In the genomic region with DNA sequence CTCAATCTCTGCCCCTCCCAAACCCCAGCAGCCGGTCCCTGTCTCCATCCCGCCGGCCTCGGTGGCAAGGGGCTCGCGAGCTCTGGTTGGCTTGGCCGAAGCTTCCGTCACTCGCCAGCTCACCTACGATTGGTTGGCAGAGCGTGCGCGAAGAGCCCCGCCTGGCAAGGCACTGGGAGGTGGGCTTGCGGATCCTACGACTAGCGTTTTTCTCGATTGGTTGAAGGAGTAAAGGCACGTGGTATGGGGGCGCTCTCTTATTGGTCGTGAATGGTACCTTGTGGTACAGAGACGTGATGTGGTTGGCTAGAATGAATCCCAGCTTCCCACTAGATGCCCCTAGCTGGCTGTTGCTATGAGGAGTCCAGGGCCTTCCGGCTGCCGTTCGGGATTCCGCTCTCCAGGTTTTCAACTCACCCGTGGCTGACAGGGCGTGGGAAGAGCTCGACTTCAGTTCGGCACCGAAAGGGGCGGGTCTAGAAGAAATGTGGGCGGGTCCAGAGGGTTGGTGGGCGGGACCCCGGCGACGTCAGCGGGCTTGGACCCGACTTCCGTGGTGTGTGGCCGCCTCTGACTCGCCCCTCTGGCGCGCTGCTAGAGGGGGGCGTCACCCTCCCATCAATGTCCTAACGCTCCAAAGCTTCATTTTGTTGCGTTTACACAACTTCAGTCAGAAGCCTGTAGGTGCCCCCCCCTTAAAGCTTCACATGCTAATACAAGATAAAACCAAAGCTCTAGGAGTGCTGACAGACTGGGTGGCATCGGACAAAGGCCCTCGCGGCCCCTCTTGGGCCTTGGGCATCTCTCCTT, we compare ENCODE assay signal across 1 cellular context.
TF ChIP-seq lines count a peak whose summit lies in the region.

No MANE protein-coding gene starts in this region.

TF ChIP-seq in HepG2, 621 proteins besides CTCF, POLR2A, EP300 and RAD21 (continued from another document and continues in another):
- TF ChIP-seq NR0B2 (CRISPR knock-in tag; IDR thresholded peaks at IDR 0.05) (no peak), PCBP1 (IDR thresholded peaks at IDR 0.05; ENCODE audit: borderline replicate concordance, low read depth, low read length) (0 out of 2 replicates have a peak, but pooled peaks have one; percentile 37), NCOR1 (IDR thresholded peaks at IDR 0.05; ENCODE audit: borderline replicate concordance, low read length) (peak; percentile 27; the same call in 1 of the 2 replicates), BCL6 (CRISPR knock-in tag; IDR thresholded peaks at IDR 0.05) (0 out of 2 replicates have a peak, but pooled peaks have one; percentile 6), SSRP1 (CRISPR knock-in tag; IDR thresholded peaks at IDR 0.05) (no peak), TARDBP (CRISPR knock-in tag; IDR thresholded peaks at IDR 0.05) (no peak), GFI1 (CRISPR knock-in tag; IDR thresholded peaks at IDR 0.05; ENCODE audit: borderline replicate concordance) (0 out of 2 replicates have a peak, but pooled peaks have one; percentile 8), CENPBD1 (CRISPR knock-in tag; IDR thresholded peaks at IDR 0.05; ENCODE audit: borderline replicate concordance, low read depth) (no peak), ZNF574 (CRISPR knock-in tag; IDR thresholded peaks at IDR 0.05) (peak; percentile 70; the same call in 1 of the 2 replicates), IRF9 (CRISPR knock-in tag; IDR thresholded peaks at IDR 0.05; ENCODE audit: borderline replicate concordance) (peak; percentile 42), HMGA1 (CRISPR knock-in tag; conservative IDR thresholded peaks at IDR 0.05) (no peak), PBX2 (CRISPR knock-in tag; IDR thresholded peaks at IDR 0.05) (0 out of 2 replicates have a peak, but pooled peaks have one; percentile 24), ZNF205 (CRISPR knock-in tag; IDR thresholded peaks at IDR 0.05) (no peak), NONO (IDR thresholded peaks at IDR 0.05) (no peak), NONO (CRISPR knock-in tag; conservative IDR thresholded peaks at IDR 0.05) (peak; percentile 91), ZNF746 (CRISPR knock-in tag; IDR thresholded peaks at IDR 0.05) (peak; percentile 30; the same call in 1 of the 2 replicates), SATB2 (CRISPR knock-in tag; IDR thresholded peaks at IDR 0.05) (no peak), ZNF510 (CRISPR knock-in tag; IDR thresholded peaks at IDR 0.05; ENCODE audit: low read depth) (no peak), YEATS2 (CRISPR knock-in tag; IDR thresholded peaks at IDR 0.05; ENCODE audit: borderline replicate concordance) (peak; percentile 66; the same call in 1 of the 2 replicates), EHMT2 (IDR thresholded peaks at IDR 0.05; ENCODE audit: borderline replicate concordance, low read depth, low read length) (peak; percentile 70; the same call in 1 of the 2 replicates)
- TF ChIP-seq, protein P1, sequence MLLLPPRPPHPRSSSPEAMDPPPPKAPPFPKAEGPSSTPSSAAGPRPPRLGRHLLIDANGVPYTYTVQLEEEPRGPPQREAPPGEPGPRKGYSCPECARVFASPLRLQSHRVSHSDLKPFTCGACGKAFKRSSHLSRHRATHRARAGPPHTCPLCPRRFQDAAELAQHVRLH (CRISPR knock-in tag; IDR thresholded peaks at IDR 0.05; ENCODE audit: borderline replicate concordance, low read depth): no peak
- TF ChIP-seq, protein P2, sequence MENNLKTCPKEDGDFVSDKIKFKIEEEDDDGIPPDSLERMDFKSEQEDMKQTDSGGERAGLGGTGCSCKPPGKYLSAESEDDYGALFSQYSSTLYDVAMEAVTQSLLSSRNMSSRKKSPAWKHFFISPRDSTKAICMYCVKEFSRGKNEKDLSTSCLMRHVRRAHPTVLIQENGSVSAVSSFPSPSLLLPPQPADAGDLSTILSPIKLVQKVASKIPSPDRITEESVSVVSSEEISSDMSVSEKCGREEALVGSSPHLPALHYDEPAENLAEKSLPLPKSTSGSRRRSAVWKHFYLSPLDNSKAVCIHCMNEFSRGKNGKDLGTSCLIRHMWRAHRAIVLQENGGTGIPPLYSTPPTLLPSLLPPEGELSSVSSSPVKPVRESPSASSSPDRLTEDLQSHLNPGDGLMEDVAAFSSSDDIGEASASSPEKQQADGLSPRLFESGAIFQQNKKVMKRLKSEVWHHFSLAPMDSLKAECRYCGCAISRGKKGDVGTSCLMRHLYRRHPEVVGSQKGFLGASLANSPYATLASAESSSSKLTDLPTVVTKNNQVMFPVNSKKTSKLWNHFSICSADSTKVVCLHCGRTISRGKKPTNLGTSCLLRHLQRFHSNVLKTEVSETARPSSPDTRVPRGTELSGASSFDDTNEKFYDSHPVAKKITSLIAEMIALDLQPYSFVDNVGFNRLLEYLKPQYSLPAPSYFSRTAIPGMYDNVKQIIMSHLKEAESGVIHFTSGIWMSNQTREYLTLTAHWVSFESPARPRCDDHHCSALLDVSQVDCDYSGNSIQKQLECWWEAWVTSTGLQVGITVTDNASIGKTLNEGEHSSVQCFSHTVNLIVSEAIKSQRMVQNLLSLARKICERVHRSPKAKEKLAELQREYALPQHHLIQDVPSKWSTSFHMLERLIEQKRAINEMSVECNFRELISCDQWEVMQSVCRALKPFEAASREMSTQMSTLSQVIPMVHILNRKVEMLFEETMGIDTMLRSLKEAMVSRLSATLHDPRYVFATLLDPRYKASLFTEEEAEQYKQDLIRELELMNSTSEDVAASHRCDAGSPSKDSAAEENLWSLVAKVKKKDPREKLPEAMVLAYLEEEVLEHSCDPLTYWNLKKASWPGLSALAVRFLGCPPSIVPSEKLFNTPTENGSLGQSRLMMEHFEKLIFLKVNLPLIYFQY (CRISPR knock-in tag; IDR thresholded peaks at IDR 0.05; ENCODE audit: borderline replicate concordance): no peak
- TF ChIP-seq, protein P3, sequence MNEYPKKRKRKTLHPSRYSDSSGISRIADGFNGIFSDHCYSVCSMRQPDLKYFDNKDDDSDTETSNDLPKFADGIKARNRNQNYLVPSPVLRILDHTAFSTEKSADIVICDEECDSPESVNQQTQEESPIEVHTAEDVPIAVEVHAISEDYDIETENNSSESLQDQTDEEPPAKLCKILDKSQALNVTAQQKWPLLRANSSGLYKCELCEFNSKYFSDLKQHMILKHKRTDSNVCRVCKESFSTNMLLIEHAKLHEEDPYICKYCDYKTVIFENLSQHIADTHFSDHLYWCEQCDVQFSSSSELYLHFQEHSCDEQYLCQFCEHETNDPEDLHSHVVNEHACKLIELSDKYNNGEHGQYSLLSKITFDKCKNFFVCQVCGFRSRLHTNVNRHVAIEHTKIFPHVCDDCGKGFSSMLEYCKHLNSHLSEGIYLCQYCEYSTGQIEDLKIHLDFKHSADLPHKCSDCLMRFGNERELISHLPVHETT (CRISPR knock-in tag; conservative IDR thresholded peaks at IDR 0.05): peak; percentile 77; the same call in 1 of the 2 replicates
- TF ChIP-seq, protein P4, sequence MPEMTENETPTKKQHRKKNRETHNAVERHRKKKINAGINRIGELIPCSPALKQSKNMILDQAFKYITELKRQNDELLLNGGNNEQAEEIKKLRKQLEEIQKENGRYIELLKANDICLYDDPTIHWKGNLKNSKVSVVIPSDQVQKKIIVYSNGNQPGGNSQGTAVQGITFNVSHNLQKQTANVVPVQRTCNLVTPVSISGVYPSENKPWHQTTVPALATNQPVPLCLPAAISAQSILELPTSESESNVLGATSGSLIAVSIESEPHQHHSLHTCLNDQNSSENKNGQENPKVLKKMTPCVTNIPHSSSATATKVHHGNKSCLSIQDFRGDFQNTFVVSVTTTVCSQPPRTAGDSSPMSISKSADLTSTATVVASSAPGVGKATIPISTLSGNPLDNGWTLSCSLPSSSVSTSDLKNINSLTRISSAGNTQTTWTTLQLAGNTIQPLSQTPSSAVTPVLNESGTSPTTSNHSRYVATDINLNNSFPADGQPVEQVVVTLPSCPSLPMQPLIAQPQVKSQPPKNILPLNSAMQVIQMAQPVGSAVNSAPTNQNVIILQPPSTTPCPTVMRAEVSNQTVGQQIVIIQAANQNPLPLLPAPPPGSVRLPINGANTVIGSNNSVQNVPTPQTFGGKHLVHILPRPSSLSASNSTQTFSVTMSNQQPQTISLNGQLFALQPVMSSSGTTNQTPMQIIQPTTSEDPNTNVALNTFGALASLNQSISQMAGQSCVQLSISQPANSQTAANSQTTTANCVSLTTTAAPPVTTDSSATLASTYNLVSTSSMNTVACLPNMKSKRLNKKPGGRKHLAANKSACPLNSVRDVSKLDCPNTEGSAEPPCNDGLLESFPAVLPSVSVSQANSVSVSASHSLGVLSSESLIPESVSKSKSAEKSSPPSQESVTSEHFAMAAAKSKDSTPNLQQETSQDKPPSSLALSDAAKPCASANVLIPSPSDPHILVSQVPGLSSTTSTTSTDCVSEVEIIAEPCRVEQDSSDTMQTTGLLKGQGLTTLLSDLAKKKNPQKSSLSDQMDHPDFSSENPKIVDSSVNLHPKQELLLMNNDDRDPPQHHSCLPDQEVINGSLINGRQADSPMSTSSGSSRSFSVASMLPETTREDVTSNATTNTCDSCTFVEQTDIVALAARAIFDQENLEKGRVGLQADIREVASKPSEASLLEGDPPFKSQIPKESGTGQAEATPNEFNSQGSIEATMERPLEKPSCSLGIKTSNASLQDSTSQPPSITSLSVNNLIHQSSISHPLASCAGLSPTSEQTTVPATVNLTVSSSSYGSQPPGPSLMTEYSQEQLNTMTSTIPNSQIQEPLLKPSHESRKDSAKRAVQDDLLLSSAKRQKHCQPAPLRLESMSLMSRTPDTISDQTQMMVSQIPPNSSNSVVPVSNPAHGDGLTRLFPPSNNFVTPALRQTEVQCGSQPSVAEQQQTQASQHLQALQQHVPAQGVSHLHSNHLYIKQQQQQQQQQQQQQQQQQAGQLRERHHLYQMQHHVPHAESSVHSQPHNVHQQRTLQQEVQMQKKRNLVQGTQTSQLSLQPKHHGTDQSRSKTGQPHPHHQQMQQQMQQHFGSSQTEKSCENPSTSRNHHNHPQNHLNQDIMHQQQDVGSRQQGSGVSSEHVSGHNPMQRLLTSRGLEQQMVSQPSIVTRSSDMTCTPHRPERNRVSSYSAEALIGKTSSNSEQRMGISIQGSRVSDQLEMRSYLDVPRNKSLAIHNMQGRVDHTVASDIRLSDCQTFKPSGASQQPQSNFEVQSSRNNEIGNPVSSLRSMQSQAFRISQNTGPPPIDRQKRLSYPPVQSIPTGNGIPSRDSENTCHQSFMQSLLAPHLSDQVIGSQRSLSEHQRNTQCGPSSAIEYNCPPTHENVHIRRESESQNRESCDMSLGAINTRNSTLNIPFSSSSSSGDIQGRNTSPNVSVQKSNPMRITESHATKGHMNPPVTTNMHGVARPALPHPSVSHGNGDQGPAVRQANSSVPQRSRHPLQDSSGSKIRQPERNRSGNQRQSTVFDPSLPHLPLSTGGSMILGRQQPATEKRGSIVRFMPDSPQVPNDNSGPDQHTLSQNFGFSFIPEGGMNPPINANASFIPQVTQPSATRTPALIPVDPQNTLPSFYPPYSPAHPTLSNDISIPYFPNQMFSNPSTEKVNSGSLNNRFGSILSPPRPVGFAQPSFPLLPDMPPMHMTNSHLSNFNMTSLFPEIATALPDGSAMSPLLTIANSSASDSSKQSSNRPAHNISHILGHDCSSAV (CRISPR knock-in tag; IDR thresholded peaks at IDR 0.05; ENCODE audit: borderline replicate concordance): no peak
- TF ChIP-seq, protein P5, sequence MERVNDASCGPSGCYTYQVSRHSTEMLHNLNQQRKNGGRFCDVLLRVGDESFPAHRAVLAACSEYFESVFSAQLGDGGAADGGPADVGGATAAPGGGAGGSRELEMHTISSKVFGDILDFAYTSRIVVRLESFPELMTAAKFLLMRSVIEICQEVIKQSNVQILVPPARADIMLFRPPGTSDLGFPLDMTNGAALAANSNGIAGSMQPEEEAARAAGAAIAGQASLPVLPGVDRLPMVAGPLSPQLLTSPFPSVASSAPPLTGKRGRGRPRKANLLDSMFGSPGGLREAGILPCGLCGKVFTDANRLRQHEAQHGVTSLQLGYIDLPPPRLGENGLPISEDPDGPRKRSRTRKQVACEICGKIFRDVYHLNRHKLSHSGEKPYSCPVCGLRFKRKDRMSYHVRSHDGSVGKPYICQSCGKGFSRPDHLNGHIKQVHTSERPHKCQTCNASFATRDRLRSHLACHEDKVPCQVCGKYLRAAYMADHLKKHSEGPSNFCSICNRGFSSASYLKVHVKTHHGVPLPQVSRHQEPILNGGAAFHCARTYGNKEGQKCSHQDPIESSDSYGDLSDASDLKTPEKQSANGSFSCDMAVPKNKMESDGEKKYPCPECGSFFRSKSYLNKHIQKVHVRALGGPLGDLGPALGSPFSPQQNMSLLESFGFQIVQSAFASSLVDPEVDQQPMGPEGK (CRISPR knock-in tag; IDR thresholded peaks at IDR 0.05): peak; percentile 49
